ENCODE assay signal across 1 cellular context in the genomic region with DNA sequence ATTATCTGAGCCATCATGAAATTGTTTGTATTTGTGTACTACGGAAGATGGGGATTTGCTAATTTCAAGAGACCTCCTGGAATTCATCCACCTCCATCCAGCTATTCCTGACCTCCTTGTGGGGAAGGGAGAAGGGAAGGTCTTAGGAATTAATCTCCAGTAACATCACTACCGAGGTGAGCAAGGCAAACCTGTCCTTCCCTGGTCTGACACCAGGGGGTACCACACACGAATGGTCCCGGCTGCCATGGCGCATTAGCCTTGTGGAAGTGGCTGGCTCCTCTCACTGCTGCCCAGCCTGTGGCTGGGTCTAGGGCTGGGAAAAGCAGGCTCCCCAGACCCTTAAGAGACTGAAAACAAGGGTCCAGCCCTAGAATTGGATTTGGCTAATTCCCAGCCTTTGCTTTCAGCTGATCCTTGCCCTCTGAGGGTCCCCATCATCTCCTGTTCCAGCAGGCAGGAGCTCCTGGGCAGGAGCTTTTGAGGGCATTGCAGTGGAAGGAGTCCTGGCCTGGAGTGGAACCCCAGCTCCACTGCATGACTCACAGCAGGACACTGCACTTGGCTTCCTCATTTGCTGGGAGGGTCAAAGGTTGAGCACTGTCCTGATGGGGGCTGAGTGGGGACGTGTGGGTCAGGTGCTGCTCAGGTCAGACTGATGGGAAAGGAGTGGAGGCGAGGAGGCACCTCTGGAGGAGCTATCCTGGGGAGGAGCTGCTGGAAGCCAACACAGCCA.
TF ChIP-seq lines count a peak whose summit lies in the region.

No MANE protein-coding gene starts in this region.

TF ChIP-seq in HepG2, 621 proteins besides CTCF, POLR2A, EP300 and RAD21 (continued from another document and continues in another):
- TF ChIP-seq ZNF318 (CRISPR knock-in tag; IDR thresholded peaks at IDR 0.05): no peak
- TF ChIP-seq SMC3 (IDR thresholded peaks at IDR 0.05; ENCODE audit: low read length): peak; percentile 76
- no peak for TF ChIP-seq GPN1 (CRISPR knock-in tag; IDR thresholded peaks at IDR 0.05; ENCODE audit: borderline replicate concordance)
- TF ChIP-seq ATF1 (CRISPR knock-in tag; IDR thresholded peaks at IDR 0.05): no peak
- TF ChIP-seq ZNF776 (CRISPR knock-in tag; IDR thresholded peaks at IDR 0.05): no peak
- TF ChIP-seq KMT2A (CRISPR knock-in tag; IDR thresholded peaks at IDR 0.05): no peak
- no peak for TF ChIP-seq ADNP (CRISPR knock-in tag; IDR thresholded peaks at IDR 0.05)
- peak; percentile 26; the same call in 1 of the 2 replicates for TF ChIP-seq ZNF687 (CRISPR knock-in tag; IDR thresholded peaks at IDR 0.05)
- no peak for TF ChIP-seq WIZ (CRISPR knock-in tag; IDR thresholded peaks at IDR 0.05)
- no peak for TF ChIP-seq TARDBP (CRISPR knock-in tag; IDR thresholded peaks at IDR 0.05)
- TF ChIP-seq, protein P1, sequence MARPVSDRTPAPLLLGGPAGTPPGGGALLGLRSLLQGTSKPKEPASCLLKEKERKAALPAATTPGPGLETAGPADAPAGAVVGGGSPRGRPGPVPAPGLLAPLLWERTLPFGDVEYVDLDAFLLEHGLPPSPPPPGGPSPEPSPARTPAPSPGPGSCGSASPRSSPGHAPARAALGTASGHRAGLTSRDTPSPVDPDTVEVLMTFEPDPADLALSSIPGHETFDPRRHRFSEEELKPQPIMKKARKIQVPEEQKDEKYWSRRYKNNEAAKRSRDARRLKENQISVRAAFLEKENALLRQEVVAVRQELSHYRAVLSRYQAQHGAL (CRISPR knock-in tag; IDR thresholded peaks at IDR 0.05; ENCODE audit: not compliant biosample characterization): no peak
- no peak for TF ChIP-seq ZNF598 (CRISPR knock-in tag; IDR thresholded peaks at IDR 0.05; ENCODE audit: borderline replicate concordance)
- no peak for TF ChIP-seq NFYC (CRISPR knock-in tag; IDR thresholded peaks at IDR 0.05)
- TF ChIP-seq, protein P2, sequence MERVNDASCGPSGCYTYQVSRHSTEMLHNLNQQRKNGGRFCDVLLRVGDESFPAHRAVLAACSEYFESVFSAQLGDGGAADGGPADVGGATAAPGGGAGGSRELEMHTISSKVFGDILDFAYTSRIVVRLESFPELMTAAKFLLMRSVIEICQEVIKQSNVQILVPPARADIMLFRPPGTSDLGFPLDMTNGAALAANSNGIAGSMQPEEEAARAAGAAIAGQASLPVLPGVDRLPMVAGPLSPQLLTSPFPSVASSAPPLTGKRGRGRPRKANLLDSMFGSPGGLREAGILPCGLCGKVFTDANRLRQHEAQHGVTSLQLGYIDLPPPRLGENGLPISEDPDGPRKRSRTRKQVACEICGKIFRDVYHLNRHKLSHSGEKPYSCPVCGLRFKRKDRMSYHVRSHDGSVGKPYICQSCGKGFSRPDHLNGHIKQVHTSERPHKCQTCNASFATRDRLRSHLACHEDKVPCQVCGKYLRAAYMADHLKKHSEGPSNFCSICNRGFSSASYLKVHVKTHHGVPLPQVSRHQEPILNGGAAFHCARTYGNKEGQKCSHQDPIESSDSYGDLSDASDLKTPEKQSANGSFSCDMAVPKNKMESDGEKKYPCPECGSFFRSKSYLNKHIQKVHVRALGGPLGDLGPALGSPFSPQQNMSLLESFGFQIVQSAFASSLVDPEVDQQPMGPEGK (CRISPR knock-in tag; IDR thresholded peaks at IDR 0.05): no peak
- no peak for TF ChIP-seq HOXA5 (CRISPR knock-in tag; IDR thresholded peaks at IDR 0.05)
- TF ChIP-seq ZNF275 (CRISPR knock-in tag; IDR thresholded peaks at IDR 0.05; ENCODE audit: borderline replicate concordance): no peak
- no peak for TF ChIP-seq NFE2 (CRISPR knock-in tag; IDR thresholded peaks at IDR 0.05)
- no peak for TF ChIP-seq GLMP (CRISPR knock-in tag; IDR thresholded peaks at IDR 0.05; ENCODE audit: borderline replicate concordance)
- no peak for TF ChIP-seq TP53 (CRISPR knock-in tag; conservative IDR thresholded peaks at IDR 0.05)
- TF ChIP-seq TCF7L2 (IDR thresholded peaks at IDR 0.05; ENCODE audit: low read depth, low read length): no peak
- TF ChIP-seq XRCC5 (optimal IDR thresholded peaks at IDR 0.05; ENCODE audit: low read length): peak; percentile 34
- TF ChIP-seq, protein P3, sequence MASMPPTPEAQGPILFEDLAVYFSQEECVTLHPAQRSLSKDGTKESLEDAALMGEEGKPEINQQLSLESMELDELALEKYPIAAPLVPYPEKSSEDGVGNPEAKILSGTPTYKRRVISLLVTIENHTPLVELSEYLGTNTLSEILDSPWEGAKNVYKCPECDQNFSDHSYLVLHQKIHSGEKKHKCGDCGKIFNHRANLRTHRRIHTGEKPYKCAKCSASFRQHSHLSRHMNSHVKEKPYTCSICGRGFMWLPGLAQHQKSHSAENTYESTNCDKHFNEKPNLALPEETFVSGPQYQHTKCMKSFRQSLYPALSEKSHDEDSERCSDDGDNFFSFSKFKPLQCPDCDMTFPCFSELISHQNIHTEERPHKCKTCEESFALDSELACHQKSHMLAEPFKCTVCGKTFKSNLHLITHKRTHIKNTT (CRISPR knock-in tag; IDR thresholded peaks at IDR 0.05): no peak
- TF ChIP-seq HOXD1 (CRISPR knock-in tag; IDR thresholded peaks at IDR 0.05): no peak
- 0 out of 2 replicates have a peak, but pooled peaks have one; percentile 20 for TF ChIP-seq ZMYM4 (CRISPR knock-in tag; IDR thresholded peaks at IDR 0.05)
- no peak for TF ChIP-seq ZNF775 (CRISPR knock-in tag; IDR thresholded peaks at IDR 0.05; ENCODE audit: borderline replicate concordance)
- no peak for TF ChIP-seq ZNF780A (CRISPR knock-in tag; IDR thresholded peaks at IDR 0.05)
- TF ChIP-seq LRRFIP1 (CRISPR knock-in tag; conservative IDR thresholded peaks at IDR 0.05): no peak
- no peak for TF ChIP-seq SP1 (IDR thresholded peaks at IDR 0.05)
- no peak for TF ChIP-seq SP1 (CRISPR knock-in tag; IDR thresholded peaks at IDR 0.05)
- no peak for TF ChIP-seq ARNTL (CRISPR knock-in tag; IDR thresholded peaks at IDR 0.05)
- no peak for TF ChIP-seq SP140L (CRISPR knock-in tag; IDR thresholded peaks at IDR 0.05; ENCODE audit: borderline replicate concordance)
- TF ChIP-seq ZBTB14 (CRISPR knock-in tag; IDR thresholded peaks at IDR 0.05): no peak
